In the genomic region with DNA sequence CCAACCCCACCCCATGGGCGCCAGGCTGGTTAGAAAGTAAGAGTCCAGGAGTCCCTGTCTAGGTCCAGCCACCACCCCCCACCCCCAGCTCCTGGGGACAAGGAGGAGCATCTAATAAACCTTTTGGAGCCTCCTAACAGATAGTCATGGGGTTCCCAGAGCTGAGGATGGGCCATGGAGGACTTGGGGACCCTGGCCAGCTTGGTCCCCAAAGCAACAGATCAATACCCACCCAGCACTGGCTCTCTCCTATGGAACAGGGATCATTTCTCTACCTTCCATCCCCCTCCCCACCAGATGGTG, we compare ENCODE assay signal across 10 cellular contexts. TPM values are rescaled to one million over a fixed set of nuclear protein-coding genes. Genes with fewer than 3 reads are reported as not detected.
A peak's percentile ranks its signal among the peaks of the same experiment; 100 is the strongest.
DNase-seq lines count a peak whose midpoint lies in the region; TF ChIP-seq lines count a peak whose summit lies in the region.
"Had no signal": no experiment of that assay in that cellular context is flagged by ENCODE, and none has a peak within 500 bp of the region (broad histone marks: within the 10 kb centered on the region; RNA-seq: fewer than 3 reads in every experiment).

No MANE protein-coding gene starts in this region.

- peaks cover 12% of the 10 kb centered on the region for H3K36me3 ChIP-seq in OCI-LY3 (replicated peaks; ENCODE audit: low read depth, low read length)
- H3K36me3 ChIP-seq in esophagus muscularis mucosa, result peaks cover 17 to 65% (median 58%) of the 10 kb centered on the region in 4 donors
- peaks cover 39% of the 10 kb centered on the region for H3K36me3 ChIP-seq in skeletal muscle satellite cell (ENCODE audit: insufficient read depth, low read length)

- H3K9ac ChIP-seq in OCI-LY3 (ENCODE audit: low read length) (no peak overlapping the region; the same call in 1 of the 2 replicates), skeletal muscle satellite cell (ENCODE audit: low read depth, low read length) (no peak overlapping the region)

- H3K4me3 ChIP-seq in OCI-LY3 (ENCODE audit: low read length) (peak overlapping the region; percentile 44), esophagus muscularis mucosa (peak overlapping the region; percentile 55 to 61 (median 58)), skeletal muscle satellite cell (ENCODE audit: low read length) (no peak overlapping the region)

- 63% methylated on average over 1 of the region's 1 CpG for WGBS in esophagus muscularis mucosa

- TF ChIP-seq EP300 in esophagus muscularis mucosa (IDR thresholded peaks at IDR 0.05), result no peak

- no peak for TF ChIP-seq POLR2A in esophagus muscularis mucosa (IDR thresholded peaks at IDR 0.05; ENCODE audit: low read depth)

- H3K4me1 ChIP-seq in OCI-LY3 (ENCODE audit: low read length) (peaks cover 11% of the 10 kb centered on the region), esophagus muscularis mucosa (peaks cover 26 to 56% (median 39%) of the 10 kb centered on the region in 4 donors), skeletal muscle satellite cell (ENCODE audit: control insufficient read depth, insufficient read depth, low read length) (peaks cover 23% of the 10 kb centered on the region)

- H4K20me1 ChIP-seq in OCI-LY3 (ENCODE audit: insufficient read depth, low read length), result peaks cover 16% of the 10 kb centered on the region; the same call in 1 of the 2 replicates

- H3K27me3 ChIP-seq in OCI-LY3 (ENCODE audit: low read depth, low read length) (no peaks in the 10 kb centered on the region), esophagus muscularis mucosa (no peaks in the 10 kb centered on the region), skeletal muscle satellite cell (ENCODE audit: control insufficient read depth, insufficient read depth, low read length) (no peaks in the 10 kb centered on the region)
- H3K27me3 ChIP-seq: brain microvascular endothelial cell had no signal

- DNase-seq in NCI-H1105 (lab: John Stamatoyannopoulos, UW) (peak; percentile 28), NCI-H1105 treated with DMSO at 0.1 percent for 48 hours (lab: John Stamatoyannopoulos, UW) (no peak), esophagus muscularis mucosa (ENCODE audit: extremely low spot score) (no peak), NCI-H2081 (lab: John Stamatoyannopoulos, UW) (no peak), NCI-H146 (lab: John Stamatoyannopoulos, UW) (no peak), SIG-M5 (lab: John Stamatoyannopoulos, UW) (no peak)
- DNase-seq: brain microvascular endothelial cell had no signal

- no peak overlapping the region for H2AFZ ChIP-seq in OCI-LY3 (ENCODE audit: low read depth, low read length)

- intact Hi-C loops in esophagus muscularis mucosa (cut with DNase I), result no loop called here

- peaks cover 11% of the 10 kb centered on the region for H3K79me2 ChIP-seq in OCI-LY3 (ENCODE audit: low read length)

- no peak overlapping the region for H3K27ac ChIP-seq in OCI-LY3 (ENCODE audit: low read length)
- peak overlapping the region; percentile 77 to 87 (median 78) for H3K27ac ChIP-seq in esophagus muscularis mucosa (replicated peaks in 1 of 4)
- H3K27ac ChIP-seq: brain microvascular endothelial cell, SK-N-MC had no signal

- no peak for TF ChIP-seq CTCF in OCI-LY3 (IDR thresholded peaks at IDR 0.05; ENCODE audit: low read depth, low read length)
- TF ChIP-seq CTCF in esophagus muscularis mucosa (IDR thresholded peaks at IDR 0.05), result no peak

- H3K4me2 ChIP-seq in OCI-LY3 (ENCODE audit: low read length) (peak overlapping the region; percentile 48), skeletal muscle satellite cell (ENCODE audit: low read length) (peak overlapping the region; percentile 55)

- H3K9me3 ChIP-seq in OCI-LY3 (ENCODE audit: insufficient read depth, low read length) (no peaks in the 10 kb centered on the region), esophagus muscularis mucosa (no peaks in the 10 kb centered on the region), skeletal muscle satellite cell (replicated peaks; ENCODE audit: low read length) (no peaks in the 10 kb centered on the region)

RNA-seq across cellular contexts. Expression of a gene that starts 9.4 kb away (rescaled TPM):
- total RNA-seq in esophagus muscularis mucosa, result 10 to 100 TPM; 38.6 to 88.0 (median 61.2) TPM
- 27.9 and 45.0 TPM in 2 replicates for total RNA-seq in skeletal muscle satellite cell (2012; rRNA removed)

RNA-seq across cellular contexts. Expression of a gene that starts 10.3 kb away (rescaled TPM):
- 10 to 100 TPM in 1 of 4 donors, 1 to 10 TPM in 3; 6.3 to 18.8 (median 7.8) TPM for total RNA-seq in esophagus muscularis mucosa
- 1.0 and 2.4 TPM in 2 replicates for total RNA-seq in skeletal muscle satellite cell (2012; rRNA removed)

RNA-seq across cellular contexts. Expression of a gene that starts 21.2 kb away (rescaled TPM):
- 10 to 100 TPM; 20.7 to 26.2 (median 21.3) TPM for total RNA-seq in esophagus muscularis mucosa
- total RNA-seq in skeletal muscle satellite cell (2012; rRNA removed), result 19.5 and 19.7 TPM in 2 replicates

RNA-seq across cellular contexts. Expression of a gene that starts 28.2 kb away (rescaled TPM):
- 10 to 100 TPM in 1 of 4 donors, 1 to 10 TPM in 3; 2.2 to 12.0 (median 6.3) TPM for total RNA-seq in esophagus muscularis mucosa
- not detected in 2 replicates for total RNA-seq in skeletal muscle satellite cell (2012; rRNA removed)

RNA-seq across cellular contexts. Expression of a gene that starts 30.9 kb away (rescaled TPM):
- total RNA-seq in esophagus muscularis mucosa, result 10 to 100 TPM; 72.2 to 92.3 (median 82.5) TPM
- total RNA-seq in skeletal muscle satellite cell (2012; rRNA removed), result 77.6 and 96.1 TPM in 2 replicates
